25 cellular contexts compared by ENCODE assay signal in genomic region chr4:87920478-87920877, GRCh38. TPM values are rescaled to one million over a fixed set of nuclear protein-coding genes. Genes with fewer than 3 reads are reported as not detected.
"Had no signal": no experiment of that assay in that cellular context is flagged by ENCODE, and none has a peak within 500 bp of the region (broad histone marks: within the 10 kb centered on the region; RNA-seq: fewer than 3 reads in every experiment).

No MANE protein-coding gene starts in this region.

- H3K27ac Mint-ChIP-seq: activated CD4-positive, alpha-beta T cell treated with anti-CD3 and anti-CD28 coated beads for 36 hours; activated CD8-positive, alpha-beta T cell treated with anti-CD3 and anti-CD28 coated beads for 36 hours; activated naive CD4-positive, alpha-beta T cell treated with anti-CD3 and anti-CD28 coated beads, Interleukin-2, amount 50 U/mL, for 24 hours had no signal

- DNase-seq: activated CD4-positive, alpha-beta T cell treated with anti-CD3 and anti-CD28 coated beads for 36 hours; activated CD8-positive, alpha-beta memory T cell treated with anti-CD3 and anti-CD28 coated beads, Interleukin-2, amount 50 U/mL, for 48 hours; activated CD8-positive, alpha-beta T cell treated with anti-CD3 and anti-CD28 coated beads for 36 hours; activated naive CD4-positive, alpha-beta T cell; activated T-cell treated with anti-CD3 and anti-CD28 coated beads, Interleukin-2, amount 50 U/mL, for 1 hour; aorta; caudate nucleus; MM.1S; NCI-H1105; NCI-H1436; NCI-H1694 treated with DMSO at 0.1 percent for 48 hours; NCI-H2029 treated with DMSO at 0.1 percent for 48 hours; NCI-H345; NCI-H510A; NCI-H526 treated with DMSO at 0.1 percent for 48 hours; NK-92 treated with Interleukin-12 subunit alpha and Interleukin-12 subunit beta, amount 100 ng/mL, for 24 hours; Peyer's patch; Right ventricle myocardium superior; SJCRH30; SK-N-SH; T-helper 1 cell had no signal

- ATAC-seq: activated CD4-positive, alpha-beta T cell treated with anti-CD3 and anti-CD28 coated beads for 36 hours; activated CD8-positive, alpha-beta T cell treated with anti-CD3 and anti-CD28 coated beads for 36 hours had no signal

- H3K9me3 Mint-ChIP-seq: activated CD8-positive, alpha-beta T cell treated with anti-CD3 and anti-CD28 coated beads for 36 hours; activated naive CD4-positive, alpha-beta T cell treated with anti-CD3 and anti-CD28 coated beads, Interleukin-2, amount 50 U/mL, for 24 hours had no signal

- H3K36me3 Mint-ChIP-seq: activated naive CD4-positive, alpha-beta T cell treated with anti-CD3 and anti-CD28 coated beads, Interleukin-2, amount 50 U/mL, for 24 hours had no signal

- H3K9ac ChIP-seq: SK-N-SH had no signal

- H3K27ac ChIP-seq: breast epithelium, Peyer's patch, RWPE1, SJCRH30, VCaP had no signal

- H3K27me3 ChIP-seq: breast epithelium, Peyer's patch had no signal

- H3K4me3 ChIP-seq: breast epithelium, Peyer's patch, SJCRH30 had no signal

- H3K36me3 ChIP-seq: breast epithelium, Peyer's patch, SJCRH30 had no signal

- H3K27me3 Mint-ChIP-seq: activated CD4-positive, alpha-beta T cell treated with anti-CD3 and anti-CD28 coated beads for 36 hours had no signal

- H3K4me3 Mint-ChIP-seq: activated CD4-positive, alpha-beta T cell treated with anti-CD3 and anti-CD28 coated beads for 36 hours; activated CD8-positive, alpha-beta T cell treated with anti-CD3 and anti-CD28 coated beads for 36 hours; activated naive CD4-positive, alpha-beta T cell treated with anti-CD3 and anti-CD28 coated beads, Interleukin-2, amount 50 U/mL, for 24 hours had no signal

- H3K4me1 ChIP-seq: breast epithelium, Peyer's patch, SJCRH30 had no signal

- H3K4me2 ChIP-seq: SK-N-SH had no signal

- H3K9me3 ChIP-seq: breast epithelium, Peyer's patch, SJCRH30, SK-N-SH had no signal

- H3K4me1 Mint-ChIP-seq: activated CD4-positive, alpha-beta T cell treated with anti-CD3 and anti-CD28 coated beads for 36 hours; activated naive CD4-positive, alpha-beta T cell treated with anti-CD3 and anti-CD28 coated beads, Interleukin-2, amount 50 U/mL, for 24 hours had no signal

RNA-seq across cellular contexts. Expression of gene SPP1, which starts 55.0 kb away (rescaled TPM):
- total RNA-seq: activated CD4-positive, alpha-beta T cell treated with anti-CD3 and anti-CD28 coated beads for 36 hours; activated CD8-positive, alpha-beta T cell treated with anti-CD3 and anti-CD28 coated beads for 36 hours had no signal
